ENCODE assay signal across 23 cellular contexts in genomic region chr11:75585271-75585670, GRCh38. TPM values are rescaled to one million over a fixed set of nuclear protein-coding genes. Genes with fewer than 3 reads are reported as not detected.
DNase-seq lines count a peak whose midpoint lies in the region; ATAC-seq, FAIRE-seq and TF ChIP-seq lines count a peak whose summit lies in the region.
"Had no signal": no experiment of that assay in that cellular context is flagged by ENCODE, and none has a peak within 500 bp of the region (broad histone marks: within the 10 kb centered on the region; RNA-seq: fewer than 3 reads in every experiment).

No MANE protein-coding gene starts in this region.

- H3K27ac ChIP-seq in cardiac muscle cell (peak overlapping the region; percentile 83), heart right ventricle (peak overlapping the region in 5 of 10 donors; percentile 9 to 100 (median 99)), uterus (peak overlapping the region; percentile 90 to 99)
- H3K27ac ChIP-seq: SJSA1 had no signal

- DNase-seq in cardiac muscle cell (ENCODE audit: low read depth in 1 of 2, low spot score in 1 of 2) (no peak), heart right ventricle (no peak), neural crest cell (ENCODE audit: low read depth, low spot score) (no peak), uterus (no peak), ACHN (no peak), GM19239 (ENCODE audit: insufficient read length, low spot score) (no peak)
- DNase-seq in effector memory CD8-positive, alpha-beta T cell: no peak
- DNase-seq: activated CD8-positive, alpha-beta T cell treated with anti-CD3 and anti-CD28 coated beads for 36 hours; activated T-cell treated with anti-CD3 and anti-CD28 coated beads, Interleukin-2, amount 50 U/mL, for 48 hours; central memory CD4-positive, alpha-beta T cell; DND-41; left cardiac atrium; midbrain; NCI-H1694; NCI-H774; PC-3; stimulated activated CD4-positive, alpha-beta T cell treated with anti-CD3 and anti-CD28 coated beads, Interleukin-1b, Interleukin-23, amount 100 ng/mL, for 48 hours had no signal

- ATAC-seq in heart right ventricle (no peak), HG02981 (IDR thresholded peaks at IDR 0.05; ENCODE audit: unreplicated experiment) (no peak)
- ATAC-seq in effector memory CD8-positive, alpha-beta T cell (replicated peaks): no peak
- ATAC-seq: activated CD8-positive, alpha-beta T cell treated with anti-CD3 and anti-CD28 coated beads for 36 hours; HCT116; left cardiac atrium; PC-3; WTC11 had no signal

- no peak for TF ChIP-seq POLR2A in uterus (IDR thresholded peaks at IDR 0.05)

- intact Hi-C loops in heart right ventricle (cut with DNase I) (no loop called here), uterus (cut with DNase I; ENCODE audit: low total_unique reads) (no loop called here)

- H3K4me1 ChIP-seq in cardiac muscle cell (ENCODE audit: low read depth) (peaks cover 20% of the 10 kb centered on the region), heart right ventricle (peaks cover 5 to 61% (median 30%) of the 10 kb centered on the region in 9 donors), uterus (peaks cover 0 to 4% of the 10 kb centered on the region in 2 donors)

- peaks cover 0 to 17% of the 10 kb centered on the region in 2 donors for H3K27me3 Mint-ChIP-seq in effector memory CD8-positive, alpha-beta T cell
- no peaks in the 10 kb centered on the region for H3K27me3 Mint-ChIP-seq in neural crest cell (ENCODE audit: low read depth)
- H3K27me3 Mint-ChIP-seq: activated CD8-positive, alpha-beta T cell treated with anti-CD3 and anti-CD28 coated beads for 36 hours had no signal

- H3K4me1 Mint-ChIP-seq in effector memory CD8-positive, alpha-beta T cell (ENCODE audit: low read depth in 2 of 2): peaks cover 13 to 15% of the 10 kb centered on the region in 2 donors
- H3K4me1 Mint-ChIP-seq in neural crest cell: peaks cover 30% of the 10 kb centered on the region

- H3K9me3 ChIP-seq in cardiac muscle cell (ENCODE audit: low read depth) (no peaks in the 10 kb centered on the region), heart right ventricle (no peaks in the 10 kb centered on the region), uterus (no peaks in the 10 kb centered on the region)
- H3K9me3 ChIP-seq: SJSA1 had no signal

- H3K36me3 ChIP-seq in cardiac muscle cell (no peaks in the 10 kb centered on the region), heart right ventricle (no peaks in the 10 kb centered on the region), uterus (no peaks in the 10 kb centered on the region)

- FAIRE-seq in GM19239 (lab: Jason Lieb, UNC): no peak

- no peaks in the 10 kb centered on the region for H3K36me3 Mint-ChIP-seq in effector memory CD8-positive, alpha-beta T cell (ENCODE audit: insufficient read depth)
- no peaks in the 10 kb centered on the region for H3K36me3 Mint-ChIP-seq in neural crest cell (ENCODE audit: low read depth)
- H3K36me3 Mint-ChIP-seq: CD14-positive monocyte, WTC11 had no signal

- no peaks in the 10 kb centered on the region for H3K27me3 ChIP-seq in cardiac muscle cell
- no peaks in the 10 kb centered on the region for H3K27me3 ChIP-seq in heart right ventricle
- no peaks in the 10 kb centered on the region for H3K27me3 ChIP-seq in uterus
- H3K27me3 ChIP-seq: SJSA1 had no signal

- in situ Hi-C loops in ACHN (cut with HindIII; ENCODE audit: low pct_ligation_motif_present, low pct_unique_long_range_greater_than_20kb, low sequenced_read_pairs): no loop called here

- H3K27ac Mint-ChIP-seq in effector memory CD8-positive, alpha-beta T cell: peak overlapping the region in 1 of 2 donors; percentile 84
- H3K27ac Mint-ChIP-seq in neural crest cell (ENCODE audit: unreplicated experiment): no peak overlapping the region
- H3K27ac Mint-ChIP-seq: activated CD8-positive, alpha-beta T cell treated with anti-CD3 and anti-CD28 coated beads for 36 hours; T-helper 2 cell treated with Interferon-gamma antibody and Interleukin-4, amounts not matched to agents 5 μg/mL and 100 μg/mL, for 36 hours had no signal

- no peaks in the 10 kb centered on the region for H3K9me3 Mint-ChIP-seq in effector memory CD8-positive, alpha-beta T cell
- no peaks in the 10 kb centered on the region for H3K9me3 Mint-ChIP-seq in neural crest cell
- H3K9me3 Mint-ChIP-seq: activated CD8-positive, alpha-beta T cell treated with anti-CD3 and anti-CD28 coated beads for 36 hours; T-helper 2 cell treated with Interferon-gamma antibody and Interleukin-4, amounts not matched to agents 5 μg/mL and 100 μg/mL, for 36 hours had no signal

- WGBS in heart right ventricle, 2 donors: 79 to 86% methylated on average over 8 of the region's 8 CpGs

- peak overlapping the region; percentile 76 to 80 for H3K4me3 Mint-ChIP-seq in effector memory CD8-positive, alpha-beta T cell
- H3K4me3 Mint-ChIP-seq in neural crest cell: peak overlapping the region; percentile 89
- H3K4me3 Mint-ChIP-seq: T-helper 2 cell treated with Interferon-gamma antibody and Interleukin-4, amounts not matched to agents 5 μg/mL and 100 μg/mL, for 36 hours; WTC11 had no signal

- no peak overlapping the region for H3K4me3 ChIP-seq in cardiac muscle cell
- no peak overlapping the region for H3K4me3 ChIP-seq in heart right ventricle
- H3K4me3 ChIP-seq in uterus: no peak overlapping the region
- H3K4me3 ChIP-seq: SJSA1 had no signal

- TF ChIP-seq CTCF in cardiac muscle cell (IDR thresholded peaks at IDR 0.05; ENCODE audit: low read depth, low read length): no peak
- no peak for TF ChIP-seq CTCF in heart right ventricle (IDR thresholded peaks at IDR 0.05)
- TF ChIP-seq CTCF in neural crest cell (conservative IDR thresholded peaks at IDR 0.05): no peak
- no peak for TF ChIP-seq CTCF in uterus (IDR thresholded peaks at IDR 0.05)

RNA-seq across cellular contexts. Expression of gene SERPINH1, which starts 23.2 kb away (rescaled TPM):
- total RNA-seq in cardiac muscle cell: 955 and 1,181 TPM in 2 replicates
- polyA plus RNA-seq in cardiac muscle cell: 441 and 444 TPM in 2 replicates
- total RNA-seq in heart right ventricle: 100 to 1,000 TPM in 1 of 10 donors, 10 to 100 TPM in 9; 31.8 to 130 (median 53.2) TPM
- 100 to 1,000 TPM in 1 of 2 donors, 10 to 100 TPM in 1; 43.4 to 218 TPM for polyA plus RNA-seq in heart right ventricle
- total RNA-seq in neural crest cell: 179 and 191 TPM in 2 replicates
- total RNA-seq in uterus: 100 to 1,000 TPM; 134 to 847 (median 280) TPM

RNA-seq across cellular contexts. Expression of gene GDPD5, which starts 59.5 kb away (rescaled TPM):
- total RNA-seq in cardiac muscle cell (5.8 and 19.4 TPM in 2 replicates), heart right ventricle (1 to 10 TPM; 3.3 to 8.0 (median 4.1) TPM), neural crest cell (13.3 and 15.4 TPM in 2 replicates), uterus (10 to 100 TPM in 3 of 4 donors, 1 to 10 TPM in 1; 9.6 to 52.9 (median 28.2) TPM)
- polyA plus RNA-seq in cardiac muscle cell (6.6 and 16.6 TPM in 2 replicates), heart right ventricle (10 to 100 TPM in 1 of 2 donors, 1 to 10 TPM in 1; 3.6 to 10.3 TPM)
